30 cellular contexts compared by ENCODE assay signal in genomic region chr7:145644426-145645154, GRCh38.
DNase-seq lines count a peak whose midpoint lies in the region; ATAC-seq, FAIRE-seq and TF ChIP-seq lines count a peak whose summit lies in the region.
"Had no signal": no experiment of that assay in that cellular context is flagged by ENCODE, and none has a peak within 500 bp of the region (broad histone marks: within the 10 kb centered on the region; RNA-seq: fewer than 3 reads in every experiment).

No MANE protein-coding gene starts in this region.

- H3K36me3 ChIP-seq in MG63 (no peaks in the 10 kb centered on the region), trophoblast cell (ENCODE audit: control insufficient read depth in 1 of 2, insufficient read depth in 2 of 2, low read length in 2 of 2) (no peaks in the 10 kb centered on the region)
- H3K36me3 ChIP-seq: BLaER1, lower lobe of right lung, ovary, suprapubic skin had no signal

- no peak for ATAC-seq in HG02642 (IDR thresholded peaks at IDR 0.05; ENCODE audit: poor library complexity, unreplicated experiment)
- ATAC-seq: natural killer cell treated with Interleukin-12 subunit alpha and Interleukin-12 subunit beta and Interleukin-15 and Interleukin-18, amount 100 ng/mL, for 72 hours; stimulated activated naive B cell treated with anti-CD40 and anti-IgM and Interleukin-4, amounts not matched to agents 10 μg/mL and 1 μg/mL and 100 μg/mL, for 72 hours; T-cell had no signal

- H3K27ac ChIP-seq in trophoblast cell (ENCODE audit: low read depth, low read length), result no peak overlapping the region
- H3K27ac ChIP-seq: BLaER1, lower lobe of right lung, ovary, suprapubic skin had no signal

- peak; percentile 3 for DNase-seq in AG20443 (ENCODE audit: low spot score)
- DNase-seq in MG63, result peak; percentile 2
- peak; percentile 38 for DNase-seq in choroid plexus epithelial cell (ENCODE audit: low read depth)
- DNase-seq in trophoblast cell, result no peak
- no peak for DNase-seq in iPS-NIHi11 (ENCODE audit: low spot score)
- no peak for DNase-seq in GM19239 (ENCODE audit: insufficient read length, low spot score)
- DNase-seq: activated B cell treated with CpG ODN at 0.5 μM for 24 hours; activated CD4-positive, alpha-beta T cell treated with anti-CD3 and anti-CD28 coated beads, Interleukin-2, amount 50 U/mL, for 1 hour; activated effector memory CD4-positive, alpha-beta T cell treated with anti-CD3 and anti-CD28 coated beads, Interleukin-2, amount 50 U/mL, for 16 hours; activated naive CD8-positive, alpha-beta T cell treated with anti-CD3 and anti-CD28 coated beads, Interleukin-2, amount 10 ng/mL, durations not matched to agents 7 days and 5 days; activated T-cell treated with anti-CD3 and anti-CD28 coated beads, Interleukin-2, amount 50 U/mL, for 24 hours; central memory CD4-positive, alpha-beta T cell; erythroblast; foreskin melanocyte; Karpas-422; lower lobe of right lung; MV-4-11; NCI-H1436; NCI-H82; ovary; RPMI8226; stimulated activated naive B cell treated with anti-CD40 and anti-IgM and Interleukin-4, amounts not matched to agents 10 μg/mL and 1 μg/mL and 100 μg/mL, for 72 hours; T-cell had no signal

- FAIRE-seq in GM19239 (lab: Jason Lieb, UNC), result no peak
- FAIRE-seq: astrocyte, G401.6 had no signal

- H4K91ac ChIP-seq in trophoblast cell (ENCODE audit: low read depth, low read length), result no peak overlapping the region

- H2BK5ac ChIP-seq in trophoblast cell (ENCODE audit: low read depth, low read length, poor library complexity), result no peak overlapping the region

- H3K23ac ChIP-seq in trophoblast cell (ENCODE audit: low read length), result no peak overlapping the region

- WGBS in trophoblast cell (ENCODE audit: extremely low coverage, insufficient coverage, insufficient read length), result no CpG with 5 or more reads among the region's 9 CpGs

- H4K8ac ChIP-seq in trophoblast cell (ENCODE audit: low read depth, low read length), result no peak overlapping the region

- no peak for TF ChIP-seq CTCF in choroid plexus epithelial cell (conservative IDR thresholded peaks at IDR 0.05; ENCODE audit: low read depth, low read length)

- no peaks in the 10 kb centered on the region; the same call in 1 of the 2 replicates for H3K9me3 ChIP-seq in MG63
- no peaks in the 10 kb centered on the region for H3K9me3 ChIP-seq in trophoblast cell (ENCODE audit: insufficient read depth, low read depth, low read length)
- H3K9me3 ChIP-seq: BLaER1, lower lobe of right lung, ovary, suprapubic skin had no signal

- no peaks in the 10 kb centered on the region for H3K4me1 ChIP-seq in trophoblast cell (ENCODE audit: control insufficient read depth in 1 of 2, insufficient read depth in 2 of 2, low read length in 2 of 2)
- H3K4me1 ChIP-seq: BLaER1, lower lobe of right lung, suprapubic skin had no signal

- no peak overlapping the region for H3K14ac ChIP-seq in trophoblast cell (ENCODE audit: low read length)

- H4K12ac ChIP-seq in trophoblast cell (ENCODE audit: low read depth, low read length), result no peak overlapping the region

- H2BK12ac ChIP-seq in trophoblast cell (ENCODE audit: low read length), result no peak overlapping the region

- no peak overlapping the region for H3K4me2 ChIP-seq in trophoblast cell (ENCODE audit: low read length)
- H3K4me2 ChIP-seq: BLaER1 had no signal

- no peak overlapping the region for H2AFZ ChIP-seq in trophoblast cell (ENCODE audit: insufficient read depth, low read length, poor library complexity)

- no peak overlapping the region for H3K18ac ChIP-seq in trophoblast cell (ENCODE audit: low read length)

- H3K4me3 ChIP-seq in MG63 (no peak overlapping the region), choroid plexus epithelial cell (ENCODE audit: low read depth, low read length) (no peak overlapping the region), trophoblast cell (ENCODE audit: low read depth, low read length) (peak overlapping the region; percentile 5)
- H3K4me3 ChIP-seq: BLaER1, lower lobe of right lung, ovary, skin epidermis, suprapubic skin had no signal

- H3K79me2 ChIP-seq in trophoblast cell (ENCODE audit: control insufficient read depth, insufficient read depth, low read length, poor library complexity), result no peaks in the 10 kb centered on the region

- H2BK120ac ChIP-seq in trophoblast cell (ENCODE audit: insufficient read depth, low read length, poor library complexity), result no peak overlapping the region

- H2AK5ac ChIP-seq in trophoblast cell (ENCODE audit: low read length), result no peak overlapping the region

- no peak overlapping the region for H3K9ac ChIP-seq in trophoblast cell (ENCODE audit: low read length)
- H3K9ac ChIP-seq: BLaER1 had no signal

- H3K27me3 ChIP-seq in MG63 (no peaks in the 10 kb centered on the region), trophoblast cell (ENCODE audit: insufficient read depth, low read length) (no peaks in the 10 kb centered on the region)
- H3K27me3 ChIP-seq: BLaER1, ovary, suprapubic skin had no signal

- no peaks in the 10 kb centered on the region for H3K79me1 ChIP-seq in trophoblast cell (ENCODE audit: low read length)

- H3K4ac ChIP-seq in trophoblast cell (ENCODE audit: low read depth, low read length), result no peak overlapping the region

Comparison
In these comparisons a context has a peak if more than half of its experiments do, and no peak if none do; other contexts are left out.
1. DNase-seq: peak in AG20443 (single experiment), MG63 (single experiment) and choroid plexus epithelial cell (single experiment); none in trophoblast cell (0 of 2), iPS-NIHi11 (single experiment) and GM19239 (single experiment).